In genomic region chr22:36469094-36469710, GRCh38 we compare ENCODE assay signal across 15 cellular contexts. TPM values are rescaled to one million over a fixed set of nuclear protein-coding genes. Genes with fewer than 3 reads are reported as not detected.
A peak's percentile ranks its signal among the peaks of the same experiment; 100 is the strongest.
DNase-seq lines count a peak whose midpoint lies in the region; ATAC-seq and TF ChIP-seq lines count a peak whose summit lies in the region.
"Had no signal": no experiment of that assay in that cellular context is flagged by ENCODE, and none has a peak within 500 bp of the region (broad histone marks: within the 10 kb centered on the region; RNA-seq: fewer than 3 reads in every experiment).

No MANE protein-coding gene starts in this region.

- TF ChIP-seq CTCF in Loucy (conservative IDR thresholded peaks at IDR 0.05; ENCODE audit: low read length) (no peak), chondrocyte (IDR thresholded peaks at IDR 0.05) (no peak), tibial artery (IDR thresholded peaks at IDR 0.05) (no peak)

- H3K9me2 ChIP-seq in Loucy (replicated peaks; ENCODE audit: low read depth, low read length) = no peaks in the 10 kb centered on the region

- H3K4me1 Mint-ChIP-seq in chondrocyte (ENCODE audit: low read depth) = peaks cover 80% of the 10 kb centered on the region

- H3K27ac ChIP-seq in mesendoderm (ENCODE audit: low read depth, low read length) = no peak overlapping the region
- H3K27ac ChIP-seq in tibial artery = peak overlapping the region; percentile 78 to 95

- H3K79me1 ChIP-seq in mesendoderm (ENCODE audit: low read length) = no peaks in the 10 kb centered on the region

- intact Hi-C loops in tibial artery (cut with DNase I; ENCODE audit: low total_unique reads) = loop anchor here (5.0 kb wide), 1 partner anchor 102 kb away; no protein-coding TSS in a partner anchor

- peak overlapping the region; percentile 99 for H3K27ac Mint-ChIP-seq in chondrocyte (ENCODE audit: unreplicated experiment)

- H3K4me1 ChIP-seq in Loucy (ENCODE audit: insufficient read depth, low read length, poor library complexity, severe bottlenecking) = peaks cover 40% of the 10 kb centered on the region
- H3K4me1 ChIP-seq in mesendoderm (ENCODE audit: control insufficient read depth, low read depth, low read length) = no peaks in the 10 kb centered on the region
- H3K4me1 ChIP-seq in tibial artery = peaks cover 0 to 100% (median 71%) of the 10 kb centered on the region in 4 donors

- no peak overlapping the region for H2BK5ac ChIP-seq in mesendoderm (ENCODE audit: low read length)

- H2BK15ac ChIP-seq in mesendoderm (replicated peaks; ENCODE audit: low read depth) = no peak overlapping the region

- WGBS in mesendoderm (ENCODE audit: extremely low coverage, insufficient coverage, low lambda C conversion rate) = no CpG with 5 or more reads among the region's 14 CpGs

- no peak overlapping the region for H2AFZ ChIP-seq in Loucy (ENCODE audit: low read length)

- H3F3A ChIP-seq in Loucy (ENCODE audit: low read depth) = no peaks in the 10 kb centered on the region

- H3K36me3 Mint-ChIP-seq in chondrocyte (ENCODE audit: low read depth) = peaks cover under 1% of the 10 kb centered on the region

- H3K56ac ChIP-seq in mesendoderm (ENCODE audit: low read length) = peak overlapping the region; percentile 34

- no peak overlapping the region for H3K4me3 Mint-ChIP-seq in chondrocyte (ENCODE audit: unreplicated experiment)
- H3K4me3 Mint-ChIP-seq: activated T-cell treated with anti-CD3 and anti-CD28 coated beads, Interleukin-2, amount 50 U/mL, for 4 hours; stimulated activated naive CD8-positive, alpha-beta T cell treated with anti-CD3 and anti-CD28 coated beads, Interleukin-15, amount 100 ng/mL, for 72 hours had no signal

- peaks cover 6% of the 10 kb centered on the region for H3K79me2 ChIP-seq in Loucy (ENCODE audit: insufficient read depth, low read length)
- H3K79me2 ChIP-seq in mesendoderm (ENCODE audit: control insufficient read depth, insufficient read depth, low read length) = no peaks in the 10 kb centered on the region

- H2BK120ac ChIP-seq in mesendoderm (ENCODE audit: low read depth, low read length) = no peak overlapping the region

- H3K4ac ChIP-seq in mesendoderm (ENCODE audit: low read depth, low read length) = no peak overlapping the region

- H3K9ac ChIP-seq in Loucy (ENCODE audit: low read depth, low read length, poor library complexity, severe bottlenecking) (peak overlapping the region; percentile 47), mesendoderm (ENCODE audit: low read length) (no peak overlapping the region)

- H3K27me3 ChIP-seq in Loucy (ENCODE audit: insufficient read depth, low read length, poor library complexity, severe bottlenecking) (no peaks in the 10 kb centered on the region), mesendoderm (ENCODE audit: insufficient read depth, low read length, poor library complexity) (no peaks in the 10 kb centered on the region), tibial artery (no peaks in the 10 kb centered on the region)

- no peak overlapping the region for H3K4me2 ChIP-seq in Loucy (ENCODE audit: low read depth, low read length, poor library complexity, severe bottlenecking)
- H3K4me2 ChIP-seq in mesendoderm (ENCODE audit: low read length) = no peak overlapping the region

- no peak overlapping the region for H3K4me3 ChIP-seq in Loucy (ENCODE audit: low read length, poor library complexity, severe bottlenecking)
- H3K4me3 ChIP-seq in mesendoderm (ENCODE audit: low read length) = no peak overlapping the region
- H3K4me3 ChIP-seq in tibial artery = no peak overlapping the region

- H3K23ac ChIP-seq in mesendoderm (ENCODE audit: low read length) = no peak overlapping the region

- H3K9me3 Mint-ChIP-seq in chondrocyte (ENCODE audit: low read depth) = no peaks in the 10 kb centered on the region
- H3K9me3 Mint-ChIP-seq: activated T-cell treated with anti-CD3 and anti-CD28 coated beads, Interleukin-2, amount 50 U/mL, for 4 hours; stimulated activated naive CD8-positive, alpha-beta T cell treated with anti-CD3 and anti-CD28 coated beads, Interleukin-15, amount 100 ng/mL, for 72 hours had no signal

- no peak overlapping the region for H3K18ac ChIP-seq in mesendoderm (ENCODE audit: low read length)

- H4K8ac ChIP-seq in mesendoderm (ENCODE audit: low read depth, low read length) = no peak overlapping the region

- no peak for DNase-seq in chondrocyte (ENCODE audit: low spot score)
- no peak for DNase-seq in mesendoderm
- peak in 1 of 2 donors; percentile 89 for DNase-seq in tibial artery
- DNase-seq in mesenteric fat pad (ENCODE audit: low spot score) = no peak
- DNase-seq: activated T-cell treated with anti-CD3 and anti-CD28 coated beads, Interleukin-2, amount 50 U/mL, for 4 hours; aorta; COR-L47; hippocampal formation; KG1; NCI-H2029; posterior cingulate gyrus; stimulated activated naive CD8-positive, alpha-beta T cell treated with anti-CD3 and anti-CD28 coated beads, Interleukin-15, amount 100 ng/mL, for 72 hours had no signal

- H3K27me3 Mint-ChIP-seq in chondrocyte (ENCODE audit: low read depth) = no peaks in the 10 kb centered on the region
- H3K27me3 Mint-ChIP-seq: stimulated activated naive CD8-positive, alpha-beta T cell treated with anti-CD3 and anti-CD28 coated beads, Interleukin-15, amount 100 ng/mL, for 72 hours had no signal

- peaks cover 9% of the 10 kb centered on the region; the same call in 1 of the 2 replicates for H3K36me3 ChIP-seq in Loucy (ENCODE audit: insufficient read depth, low read length)
- no peaks in the 10 kb centered on the region for H3K36me3 ChIP-seq in mesendoderm (ENCODE audit: control insufficient read depth, insufficient read depth, low read length)
- H3K36me3 ChIP-seq in tibial artery = peaks cover 0 to 33% (median 5%) of the 10 kb centered on the region in 3 donors

- no peak overlapping the region for H4K5ac ChIP-seq in mesendoderm (ENCODE audit: low read length)

- H2AK5ac ChIP-seq in mesendoderm (ENCODE audit: low read length) = no peak overlapping the region

- H3K9me3 ChIP-seq in Loucy (ENCODE audit: insufficient read depth, low read depth, low read length) (no peaks in the 10 kb centered on the region), tibial artery (no peaks in the 10 kb centered on the region)

- H4K20me1 ChIP-seq in Loucy (ENCODE audit: insufficient read depth, low read length, poor library complexity, severe bottlenecking) = no peaks in the 10 kb centered on the region

- no peak for ATAC-seq in HG03442 (IDR thresholded peaks at IDR 0.05; ENCODE audit: unreplicated experiment)
- ATAC-seq in HG02642 (IDR thresholded peaks at IDR 0.05; ENCODE audit: poor library complexity, unreplicated experiment) = no peak

RNA-seq across cellular contexts. Expression of gene TXN2, which starts 12.2 kb away (rescaled TPM):
- 45.7 to 54.9 TPM (median 48.5 TPM) in 3 replicates for total RNA-seq in chondrocyte
- 46.4 TPM for polyA plus RNA-seq in mesendoderm (2013, experiment 1 of 2)
- polyA plus RNA-seq in mesendoderm (2013, experiment 2 of 2) = 47.9 TPM
- 52.0 TPM for total RNA-seq in mesenteric fat pad

RNA-seq across cellular contexts. Expression of gene FOXRED2, which starts 37.6 kb away (rescaled TPM):
- total RNA-seq in chondrocyte = 21.0 to 23.1 TPM (median 23.0 TPM) in 3 replicates
- polyA plus RNA-seq in mesendoderm (2013, experiment 1 of 2) = 11.4 TPM
- polyA plus RNA-seq in mesendoderm (2013, experiment 2 of 2) = 11.7 TPM
- total RNA-seq in mesenteric fat pad = 11.2 TPM

RNA-seq across cellular contexts. Expression of gene EIF3D, which starts 59.8 kb away (rescaled TPM):
- 80.5 to 97.8 TPM (median 96.1 TPM) in 3 replicates for total RNA-seq in chondrocyte
- 169 TPM for polyA plus RNA-seq in mesendoderm (2013, experiment 1 of 2)
- 164 TPM for polyA plus RNA-seq in mesendoderm (2013, experiment 2 of 2)
- total RNA-seq in mesenteric fat pad = 149 TPM
